Comparison of ENCODE assay signal across 1 cellular context in genomic region chr12:49017764-49018281, GRCh38.
TF ChIP-seq lines count a peak whose summit lies in the region.

No MANE protein-coding gene starts in this region.

TF ChIP-seq in HepG2, 621 proteins besides CTCF, POLR2A, EP300 and RAD21:
- TF ChIP-seq PBX2 (CRISPR knock-in tag; IDR thresholded peaks at IDR 0.05) = no peak
- TF ChIP-seq RFX3 (CRISPR knock-in tag; IDR thresholded peaks at IDR 0.05) = no peak
- no peak for TF ChIP-seq ZNF234 (CRISPR knock-in tag; conservative IDR thresholded peaks at IDR 0.05)
- no peak for TF ChIP-seq MYNN (CRISPR knock-in tag; IDR thresholded peaks at IDR 0.05; ENCODE audit: low read depth)
- no peak for TF ChIP-seq SCMH1 (CRISPR knock-in tag; IDR thresholded peaks at IDR 0.05; ENCODE audit: borderline replicate concordance)
- TF ChIP-seq, protein P1, sequence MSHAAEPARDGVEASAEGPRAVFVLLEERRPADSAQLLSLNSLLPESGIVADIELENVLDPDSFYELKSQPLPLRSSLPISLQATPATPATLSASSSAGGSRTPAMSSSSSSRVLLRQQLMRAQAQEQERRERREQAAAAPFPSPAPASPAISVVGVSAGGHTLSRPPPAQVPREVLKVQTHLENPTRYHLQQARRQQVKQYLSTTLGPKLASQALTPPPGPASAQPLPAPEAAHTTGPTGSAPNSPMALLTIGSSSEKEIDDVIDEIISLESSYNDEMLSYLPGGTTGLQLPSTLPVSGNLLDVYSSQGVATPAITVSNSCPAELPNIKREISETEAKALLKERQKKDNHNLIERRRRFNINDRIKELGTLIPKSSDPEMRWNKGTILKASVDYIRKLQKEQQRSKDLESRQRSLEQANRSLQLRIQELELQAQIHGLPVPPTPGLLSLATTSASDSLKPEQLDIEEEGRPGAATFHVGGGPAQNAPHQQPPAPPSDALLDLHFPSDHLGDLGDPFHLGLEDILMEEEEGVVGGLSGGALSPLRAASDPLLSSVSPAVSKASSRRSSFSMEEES (CRISPR knock-in tag; IDR thresholded peaks at IDR 0.05) = no peak
- no peak for TF ChIP-seq TCF7L2 (IDR thresholded peaks at IDR 0.05; ENCODE audit: low read depth, low read length)
- TF ChIP-seq ZNF326 (CRISPR knock-in tag; IDR thresholded peaks at IDR 0.05; ENCODE audit: borderline replicate concordance) = 0 out of 2 replicates have a peak, but pooled peaks have one; percentile 49
- no peak for TF ChIP-seq ZBTB1 (CRISPR knock-in tag; IDR thresholded peaks at IDR 0.05; ENCODE audit: borderline replicate concordance)
- 0 out of 2 replicates have a peak, but pooled peaks have one; percentile 10 for TF ChIP-seq ZNF878 (CRISPR knock-in tag; IDR thresholded peaks at IDR 0.05)
- TF ChIP-seq LBX2 (CRISPR knock-in tag; IDR thresholded peaks at IDR 0.05; ENCODE audit: borderline replicate concordance) = no peak
- 0 out of 2 replicates have a peak, but pooled peaks have one; percentile 14 for TF ChIP-seq ATF3 (CRISPR knock-in tag; IDR thresholded peaks at IDR 0.05)
- TF ChIP-seq GATAD2A (CRISPR knock-in tag; IDR thresholded peaks at IDR 0.05) = no peak
- TF ChIP-seq SOX5 (CRISPR knock-in tag; IDR thresholded peaks at IDR 0.05; ENCODE audit: borderline replicate concordance) = 0 out of 2 replicates have a peak, but pooled peaks have one; percentile 3
TF ChIP-seq in HepG2: peak in this region for 4.
